ENCODE assay signal across 1 cellular context in genomic region chr2:176122266-176122632, GRCh38.
TF ChIP-seq lines count a peak whose summit lies in the region.

No MANE protein-coding gene starts in this region.

TF ChIP-seq in SK-N-SH, 30 proteins besides CTCF, POLR2A, EP300 and RAD21 (continued from another document):
- TF ChIP-seq PBX3 (IDR thresholded peaks at IDR 0.05) = peak; percentile 13; the same call in 1 of the 2 replicates
- TF ChIP-seq TCF12 (IDR thresholded peaks at IDR 0.05) = no peak
- TF ChIP-seq ELF1 (IDR thresholded peaks at IDR 0.05) = 0 out of 2 replicates have a peak, but pooled peaks have one; percentile 24
- no peak for TF ChIP-seq USF2 (IDR thresholded peaks at IDR 0.05; ENCODE audit: borderline replicate concordance, low read depth, low read length)
- TF ChIP-seq FOXM1 (IDR thresholded peaks at IDR 0.05; ENCODE audit: low read depth) = no peak
TF ChIP-seq in SK-N-SH: peak in this region for 2.
